8 cellular contexts compared by ENCODE assay signal in the genomic region with DNA sequence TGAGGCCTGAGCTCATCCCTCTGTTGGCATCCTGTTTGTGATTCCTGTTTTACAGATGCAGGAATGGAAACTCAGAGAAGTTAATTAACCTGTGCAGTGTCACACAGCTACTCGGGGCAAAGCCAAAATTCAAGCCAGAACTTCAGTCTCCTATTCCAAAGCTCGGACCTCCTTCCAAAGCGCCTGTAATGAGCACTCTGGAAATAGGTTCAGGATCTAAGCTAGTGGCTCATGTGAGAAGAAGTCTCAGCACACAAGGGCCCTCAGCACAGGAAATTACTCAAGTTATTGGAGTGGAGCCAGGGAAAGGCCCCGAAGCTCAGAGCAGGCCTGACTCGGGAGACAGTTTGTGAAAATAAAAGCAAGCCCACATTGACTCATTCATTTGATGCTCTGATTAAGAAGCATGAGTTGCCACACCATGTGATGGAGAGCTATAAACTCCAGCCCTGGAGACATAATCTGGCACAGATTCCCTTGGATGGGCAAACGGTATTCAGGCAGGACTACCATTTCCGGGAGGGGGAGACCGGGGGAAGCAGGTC. TPM values are rescaled to one million over a fixed set of nuclear protein-coding genes. Genes with fewer than 3 reads are reported as not detected.
A peak's percentile ranks its signal among the peaks of the same experiment; 100 is the strongest.
DNase-seq lines count a peak whose midpoint lies in the region; ATAC-seq and TF ChIP-seq lines count a peak whose summit lies in the region.

No MANE protein-coding gene starts in this region.

- ATAC-seq in GM21825 (IDR thresholded peaks at IDR 0.05; ENCODE audit: unreplicated experiment) = peak; percentile 80
- peak; percentile 96 to 99 for ATAC-seq in activated CD4-positive, CD25-positive, alpha-beta regulatory T cell treated with anti-CD3 and anti-CD28 coated beads, Interleukin-2, amount 50 U/mL, for 24 hours
- ATAC-seq in lower lobe of right lung = peak; percentile 90 to 92

- H3K9me3 ChIP-seq in lower lobe of right lung = no peaks in the 10 kb centered on the region

- no peak for TF ChIP-seq CTCF in NB4 (IDR thresholded peaks at IDR 0.05; ENCODE audit: low read depth, low read length)
- no peak for TF ChIP-seq CTCF in lower lobe of right lung (IDR thresholded peaks at IDR 0.05)

- TF ChIP-seq POLR2A in NB4 (IDR thresholded peaks at IDR 0.05; ENCODE audit: extremely low read depth, insufficient read length) = no peak

- H3K36me3 ChIP-seq in lower lobe of right lung = no peaks in the 10 kb centered on the region

- no peaks in the 10 kb centered on the region for H3K27me3 ChIP-seq in lower lobe of right lung (ENCODE audit: low read depth)

- H3K27ac ChIP-seq in lower lobe of right lung = peak overlapping the region; percentile 74

- peaks cover 48% of the 10 kb centered on the region for H3K4me1 ChIP-seq in lower lobe of right lung

- H3K4me3 ChIP-seq in NB4 (ENCODE audit: low read depth, low read length) = no peak overlapping the region
- H3K4me3 ChIP-seq in lower lobe of right lung = no peak overlapping the region

- peak; percentile 57 for DNase-seq in DMS153 (lab: John Stamatoyannopoulos, UW)
- peak; percentile 93 for DNase-seq in NB4 (ENCODE audit: low read depth)
- DNase-seq in central memory CD4-positive, alpha-beta T cell = peak; percentile 58
- peak; percentile 74 for DNase-seq in lower lobe of right lung
- DNase-seq in stimulated activated CD8-positive, alpha-beta memory T cell treated with anti-CD3 and anti-CD28 coated beads, Interleukin-2, amount 100 ng/mL, for 1 hour (ENCODE audit: low read depth in 2 of 2) = peak; percentile 14 to 31
- DNase-seq in HuH-7.5 (ENCODE audit: low spot score) = no peak

- intact Hi-C loops in lower lobe of right lung (cut with DNase I) = no loop called here

RNA-seq across cellular contexts. Expression of a gene that starts 50.6 kb away (rescaled TPM):
- total RNA-seq in lower lobe of right lung = 72.4 TPM
